15 cellular contexts compared by ENCODE assay signal in genomic region chr12:67533159-67533558, GRCh38.
DNase-seq lines count a peak whose midpoint lies in the region; ATAC-seq and TF ChIP-seq lines count a peak whose summit lies in the region.
"Had no signal": no experiment of that assay in that cellular context is flagged by ENCODE, and none has a peak within 500 bp of the region (broad histone marks: within the 10 kb centered on the region; RNA-seq: fewer than 3 reads in every experiment).

No MANE protein-coding gene starts in this region.

- no peak for TF ChIP-seq POLR2A in gastroesophageal sphincter (IDR thresholded peaks at IDR 0.05)

- DNase-seq in DMS79 (lab: John Stamatoyannopoulos, UW) = peak; percentile 74
- peak; percentile 48 for DNase-seq in astrocyte of the spinal cord (ENCODE audit: low read depth, low spot score)
- DNase-seq in renal cortical epithelial cell (ENCODE audit: low read depth) = peak; percentile 62
- no peak for DNase-seq in stimulated activated naive CD4-positive, alpha-beta T cell treated with Interleukin-2 at 50 U/mL for 16 hours (lab: John Stamatoyannopoulos, UW)
- no peak for DNase-seq in NCI-H2107 (lab: John Stamatoyannopoulos, UW)
- DNase-seq: ACHN; C1 segment of cervical spinal cord; Calu3; CD4-positive, alpha-beta T cell; DMS 273 treated with DMSO at 0.1 percent for 48 hours; EL; GOT3; H9 had no signal

- peaks cover 3 to 14% (median 4%) of the 10 kb centered on the region in 3 donors for H3K4me1 ChIP-seq in gastroesophageal sphincter

- WGBS in gastroesophageal sphincter (ENCODE audit: low coverage in 1 of 2), 2 donors = 92% methylated on average over 1 of the region's 1 CpG; no CpG with 5 or more reads in 1 of the 2 donors

- no peak for TF ChIP-seq CTCF in astrocyte of the spinal cord (IDR thresholded peaks at IDR 0.05; ENCODE audit: low read depth, low read length)
- no peak for TF ChIP-seq CTCF in gastroesophageal sphincter (IDR thresholded peaks at IDR 0.05)

- no peak overlapping the region for H3K27ac ChIP-seq in gastroesophageal sphincter

- no peaks in the 10 kb centered on the region for H3K36me3 ChIP-seq in gastroesophageal sphincter

- H3K27me3 ChIP-seq in gastroesophageal sphincter = no peaks in the 10 kb centered on the region

- in situ Hi-C loops in astrocyte of the spinal cord (cut with HindIII; ENCODE audit: low sequenced_read_pairs) = no loop called here

- TF ChIP-seq EP300 in Ishikawa (IDR thresholded peaks at IDR 0.05; ENCODE audit: borderline replicate concordance) (peak; percentile 31; the same call in 1 of the 2 replicates), gastroesophageal sphincter (IDR thresholded peaks at IDR 0.05) (no peak)

- no peak for TF ChIP-seq RAD21 in Ishikawa (IDR thresholded peaks at IDR 0.05; ENCODE audit: low read depth)

- H3K9me3 ChIP-seq in gastroesophageal sphincter = no peaks in the 10 kb centered on the region

- ATAC-seq in gastroesophageal sphincter = no peak

- no peak overlapping the region for H3K4me3 ChIP-seq in astrocyte of the spinal cord (ENCODE audit: low read depth, low read length)
- H3K4me3 ChIP-seq in gastroesophageal sphincter = no peak overlapping the region

TF ChIP-seq in Ishikawa, 13 proteins besides CTCF, POLR2A, EP300 and RAD21:
- TF ChIP-seq USF1 (IDR thresholded peaks at IDR 0.05) (no peak), FOXM1 (IDR thresholded peaks at IDR 0.05; ENCODE audit: borderline replicate concordance, low read depth) (no peak), NFIC (IDR thresholded peaks at IDR 0.05) (peak; percentile 73)

Comparison
In these comparisons a context has a peak if more than half of its experiments do, and no peak if none do; other contexts are left out.
1. DNase-seq: peak in DMS79 (single experiment), astrocyte of the spinal cord (single experiment) and renal cortical epithelial cell (single experiment); none in stimulated activated naive CD4-positive, alpha-beta T cell treated with Interleukin-2 at 50 U/mL for 16 hours (single experiment) and NCI-H2107 (single experiment).